Comparison of ENCODE assay signal across 26 cellular contexts in genomic region chr3:195727596-195728195, GRCh38. TPM values are rescaled to one million over a fixed set of nuclear protein-coding genes. Genes with fewer than 3 reads are reported as not detected.
DNase-seq lines count a peak whose midpoint lies in the region; ATAC-seq, FAIRE-seq and TF ChIP-seq lines count a peak whose summit lies in the region.
"Had no signal": no experiment of that assay in that cellular context is flagged by ENCODE, and none has a peak within 500 bp of the region (broad histone marks: within the 10 kb centered on the region; RNA-seq: fewer than 3 reads in every experiment).

No MANE protein-coding gene starts in this region.

- no peak overlapping the region for H2AFZ ChIP-seq in Karpas-422 (ENCODE audit: low read length)

- H3K4me3 Mint-ChIP-seq in activated B cell treated with CpG ODN at 0.5 μM for 24 hours: no peak overlapping the region
- H3K4me3 Mint-ChIP-seq: H9, type B pancreatic cell had no signal

- no peaks in the 10 kb centered on the region for H3K27me3 ChIP-seq in Karpas-422 (ENCODE audit: low read length)
- peaks cover 0 to 15% (median 0%) of the 10 kb centered on the region in 3 donors for H3K27me3 ChIP-seq in sigmoid colon
- no peaks in the 10 kb centered on the region for H3K27me3 ChIP-seq in prostate gland (replicated peaks; ENCODE audit: insufficient read depth)
- H3K27me3 ChIP-seq: BLaER1 treated with 17β-estradiol and CSF1 and Interleukin-3, amounts not matched to agents 10 nM and 100 nM had no signal

- H3K4me3 ChIP-seq in Karpas-422 (ENCODE audit: low read length) (no peak overlapping the region), kidney (ENCODE audit: low read length in 2 of 2) (peak overlapping the region in 1 of 2 donors; percentile 39), sigmoid colon (no peak overlapping the region), prostate gland (no peak overlapping the region)
- H3K4me3 ChIP-seq: BLaER1 treated with 17β-estradiol and CSF1 and Interleukin-3, amounts not matched to agents 10 nM and 100 nM had no signal

- FAIRE-seq in kidney (lab: Jason Lieb, UNC): no peak
- FAIRE-seq: GM12891, HTR-8/SVneo had no signal

- intact Hi-C loops in activated B cell treated with CpG ODN at 0.5 μM for 24 hours (cut with micrococcal nuclease): no loop called here
- intact Hi-C loops in kidney (cut with DNase I): no loop called here
- intact Hi-C loops in sigmoid colon (cut with DNase I): no loop called here
- intact Hi-C loops in prostate gland (cut with DNase I): no loop called here

- no peaks in the 10 kb centered on the region for H3K36me3 ChIP-seq in Karpas-422 (ENCODE audit: insufficient read depth, low read length)
- peaks cover 8 to 17% of the 10 kb centered on the region in 2 donors for H3K36me3 ChIP-seq in kidney (ENCODE audit: control insufficient read depth in 1 of 2, insufficient read depth in 2 of 2, low read length in 2 of 2)
- H3K36me3 ChIP-seq in sigmoid colon: peaks cover 0 to under 1% (median 0%) of the 10 kb centered on the region in 4 donors
- no peaks in the 10 kb centered on the region for H3K36me3 ChIP-seq in prostate gland

- peaks cover 6% of the 10 kb centered on the region for H3K27me3 Mint-ChIP-seq in activated B cell treated with CpG ODN at 0.5 μM for 24 hours
- H3K27me3 Mint-ChIP-seq: type B pancreatic cell had no signal

- H3K27ac Mint-ChIP-seq in activated B cell treated with CpG ODN at 0.5 μM for 24 hours: no peak overlapping the region
- H3K27ac Mint-ChIP-seq: H9, type B pancreatic cell had no signal

- H3K4me2 ChIP-seq in Karpas-422 (ENCODE audit: low read depth, low read length, poor library complexity, severe bottlenecking): peak overlapping the region; percentile 4
- H3K4me2 ChIP-seq: BLaER1 treated with 17β-estradiol and CSF1 and Interleukin-3, amounts not matched to agents 10 nM and 100 nM had no signal

- POLR2A ChIA-PET in activated B cell treated with CpG ODN at 0.5 μM for 24 hours (lab: Charles Lee): interaction anchor here (0.9 kb wide), 1 partner anchor 20 kb away, joined by 6 read pairs; no protein-coding TSS in a partner anchor

- H3K9ac ChIP-seq in Karpas-422 (ENCODE audit: low read length): no peak overlapping the region
- H3K9ac ChIP-seq in kidney (ENCODE audit: low read length in 2 of 2): no peak overlapping the region
- H3K9ac ChIP-seq: BLaER1 treated with 17β-estradiol and CSF1 and Interleukin-3, amounts not matched to agents 10 nM and 100 nM had no signal

- H3K4me1 Mint-ChIP-seq in activated B cell treated with CpG ODN at 0.5 μM for 24 hours: peaks cover 11% of the 10 kb centered on the region
- H3K4me1 Mint-ChIP-seq: H9 had no signal

- ATAC-seq in activated B cell treated with CpG ODN at 0.5 μM for 24 hours (ENCODE audit: low read depth): peak; percentile 31
- no peak for ATAC-seq in GM19395 (IDR thresholded peaks at IDR 0.05; ENCODE audit: unreplicated experiment)
- ATAC-seq: right cardiac atrium, Right ventricle myocardium inferior had no signal

- TF ChIP-seq CTCF in activated B cell treated with CpG ODN at 0.5 μM for 24 hours (IDR thresholded peaks at IDR 0.05) (no peak), kidney (IDR thresholded peaks at IDR 0.05; ENCODE audit: borderline replicate concordance, extremely low read depth, insufficient read depth) (no peak), sigmoid colon (IDR thresholded peaks at IDR 0.05) (no peak), prostate gland (IDR thresholded peaks at IDR 0.05) (no peak)

- DNase-seq in Karpas-422: peak; percentile 60
- no peak for DNase-seq in activated B cell treated with CpG ODN at 0.5 μM for 24 hours
- peak; percentile 35 for DNase-seq in kidney
- peak; percentile 22 for DNase-seq in sigmoid colon
- no peak for DNase-seq in NCI-H1092 treated with DMSO at 0.1 percent for 48 hours (lab: John Stamatoyannopoulos, UW)
- DNase-seq in prostate gland (ENCODE audit: low spot score): no peak
- DNase-seq: activated naive CD4-positive, alpha-beta T cell treated with Interleukin-2 at 50 U/mL for 16 hours; activated T-cell treated with anti-CD3 and anti-CD28 coated beads, Interleukin-2, amount 50 U/mL, for 48 hours; H9; KBM-7; mesenchymal stem cell; NCI-H1436; NCI-H2107; NCI-H345; NCI-H748 treated with DMSO at 0.1 percent for 48 hours; right cardiac atrium; stimulated activated CD4-positive, alpha-beta T cell treated with anti-CD3 and anti-CD28 coated beads, Interleukin-12 subunit alpha, Interleukin-12 subunit beta, amount 100 ng/mL, for 4 hours; stimulated activated CD4-positive, alpha-beta T cell treated with anti-CD3 and anti-CD28 coated beads, Interleukin-2, amount 100 ng/mL, for 48 hours; substantia nigra; T-helper 9 cell had no signal

- H3K9me3 ChIP-seq in Karpas-422 (ENCODE audit: low read length) (no peaks in the 10 kb centered on the region), kidney (ENCODE audit: control insufficient read depth in 1 of 2, low read length in 2 of 2) (no peaks in the 10 kb centered on the region), sigmoid colon (no peaks in the 10 kb centered on the region), prostate gland (no peaks in the 10 kb centered on the region)
- H3K9me3 ChIP-seq: BLaER1 treated with 17β-estradiol and CSF1 and Interleukin-3, amounts not matched to agents 10 nM and 100 nM had no signal

- CTCF ChIA-PET in activated B cell treated with CpG ODN at 0.5 μM for 24 hours (lab: Charles Lee): interaction anchor here (1.4 to 2.9 kb wide), 2 partner anchors 17 to 134 kb away, joined by 3 to 12 read pairs; no protein-coding TSS in a partner anchor

- H3K36me3 Mint-ChIP-seq in activated B cell treated with CpG ODN at 0.5 μM for 24 hours (ENCODE audit: low read depth): no peaks in the 10 kb centered on the region
- H3K36me3 Mint-ChIP-seq: type B pancreatic cell had no signal

- no peaks in the 10 kb centered on the region for H3K79me2 ChIP-seq in Karpas-422 (ENCODE audit: low read length)

- no peaks in the 10 kb centered on the region for H4K20me1 ChIP-seq in Karpas-422 (ENCODE audit: insufficient read depth, low read depth, low read length)

- H3K27ac ChIP-seq in Karpas-422 (ENCODE audit: low read length) (no peak overlapping the region), kidney (ENCODE audit: low read depth in 2 of 2, low read length in 2 of 2) (no peak overlapping the region), sigmoid colon (no peak overlapping the region), prostate gland (peak overlapping the region in 1 of 2 donors; percentile 9)
- H3K27ac ChIP-seq: BLaER1 treated with 17β-estradiol and CSF1 and Interleukin-3, amounts not matched to agents 10 nM and 100 nM had no signal

- TF ChIP-seq EP300 in sigmoid colon (IDR thresholded peaks at IDR 0.05): no peak

- WGBS in sigmoid colon, 2 donors: 12 to 41% methylated on average over 7 of the region's 7 CpGs
- WGBS in prostate gland: 39% methylated on average over 7 of the region's 7 CpGs

- TF ChIP-seq POLR2A in sigmoid colon (IDR thresholded peaks at IDR 0.05): no peak
- no peak for TF ChIP-seq POLR2A in prostate gland (IDR thresholded peaks at IDR 0.05)

- H3K4me1 ChIP-seq in Karpas-422 (ENCODE audit: low read length) (peaks cover 9% of the 10 kb centered on the region), kidney (ENCODE audit: control insufficient read depth in 1 of 2, insufficient read depth in 1 of 2, low read depth in 1 of 2, low read length in 2 of 2) (peaks cover 4 to 7% of the 10 kb centered on the region in 2 donors), sigmoid colon (no peaks in the 10 kb centered on the region), prostate gland (replicated peaks) (peaks cover 4% of the 10 kb centered on the region)

- no peaks in the 10 kb centered on the region for H3K9me3 Mint-ChIP-seq in activated B cell treated with CpG ODN at 0.5 μM for 24 hours
- H3K9me3 Mint-ChIP-seq: H9, type B pancreatic cell had no signal

- no peaks in the 10 kb centered on the region for H3K9me2 ChIP-seq in Karpas-422 (replicated peaks; ENCODE audit: insufficient read depth, low read length)

RNA-seq across cellular contexts. Expression of gene MUC20, which starts 6.9 kb away (rescaled TPM):
- 0.22 and 1.6 TPM in 2 replicates for total RNA-seq in Karpas-422 (2014; rRNA removed; shearing (Covaris generic); ENCODE audit: low replicate concordance)
- 4.1 and 4.6 TPM in 2 replicates for total RNA-seq in activated B cell treated with CpG ODN at 0.5 μM for 24 hours
- total RNA-seq in kidney: 42.6 TPM
- polyA plus RNA-seq in kidney (ENCODE audit: insufficient read depth, low read depth, low replicate concordance): 53.3 TPM
- 10 to 100 TPM in 2 of 4 donors, 1 to 10 TPM in 2; 2.9 to 20.8 (median 7.1) TPM for total RNA-seq in sigmoid colon
- 10 to 100 TPM in 2 of 3 donors, 1 to 10 TPM in 1; 7.8 to 48.7 (median 13.9) TPM for polyA plus RNA-seq in sigmoid colon
- total RNA-seq in prostate gland: 10 to 100 TPM; 17.9 to 49.0 TPM
- total RNA-seq: H9 had no signal

Comparison
In these comparisons a context has a peak if more than half of its experiments do, and no peak if none do; other contexts are left out.
1. DNase-seq: peak in Karpas-422 (single experiment), kidney (single experiment) and sigmoid colon (single experiment); none in activated B cell treated with CpG ODN at 0.5 μM for 24 hours (single experiment), NCI-H1092 treated with DMSO at 0.1 percent for 48 hours (single experiment) and prostate gland (single experiment).